ENCODE assay signal across 8 cellular contexts in the genomic region with DNA sequence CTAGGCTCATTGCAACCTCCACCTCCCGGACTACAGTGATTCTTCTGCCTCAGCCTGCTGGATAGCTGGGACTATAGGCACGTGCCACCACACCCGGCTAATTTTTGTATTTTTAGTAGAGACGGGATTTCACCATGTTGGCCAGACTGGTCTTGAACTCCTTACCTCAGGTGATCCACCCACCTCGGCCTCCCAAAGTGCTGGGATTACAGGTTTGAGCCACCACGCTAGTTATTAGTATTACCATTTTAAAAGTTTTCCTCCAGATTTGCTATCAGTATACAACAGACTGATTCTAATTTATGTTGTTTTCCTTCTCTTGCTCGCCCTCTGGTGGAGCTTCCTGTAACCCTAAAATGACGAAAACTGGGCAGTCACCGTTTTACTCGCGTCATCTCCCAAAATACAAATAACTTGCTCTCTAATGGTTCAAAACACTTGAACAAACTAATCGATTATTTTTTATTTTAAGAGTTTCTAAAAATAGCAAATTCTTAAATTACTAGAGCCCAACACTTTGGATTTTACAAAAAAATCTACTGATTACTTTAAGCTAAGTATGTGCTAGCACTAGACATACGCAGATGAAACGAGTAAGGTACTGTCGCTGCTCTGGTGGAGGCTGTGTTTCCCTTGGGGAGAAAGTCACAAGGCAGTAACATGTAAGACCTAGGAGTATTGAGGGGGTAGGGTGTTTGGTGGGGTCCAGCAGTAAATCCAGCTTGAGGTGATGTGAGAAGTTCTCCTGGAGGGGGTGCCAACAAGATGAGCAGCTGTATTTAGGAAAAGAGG.
A peak's percentile ranks its signal among the peaks of the same experiment; 100 is the strongest.
DNase-seq lines count a peak whose midpoint lies in the region; ATAC-seq, FAIRE-seq and TF ChIP-seq lines count a peak whose summit lies in the region.

No MANE protein-coding gene starts in this region.

- DNase-seq in T-helper 22 cell (ENCODE audit: low read depth) (peak; percentile 29), ascending aorta (ENCODE audit: low spot score in 2 of 2) (peak in 1 of 2 donors; percentile 88), hypothalamus (lab: John Stamatoyannopoulos, UW) (peak in 27 of 51 donors; percentile 1 to 72 (median 24)), smooth muscle cell (lab: John Stamatoyannopoulos, UW; ENCODE audit: unreplicated experiment) (no peak), GM12892 (ENCODE audit: insufficient read length) (no peak)

- H3K79me2 ChIP-seq in Loucy (ENCODE audit: insufficient read depth, low read length) (no peaks in the 10 kb centered on the region), smooth muscle cell (ENCODE audit: low read depth) (no peaks in the 10 kb centered on the region)

- H3K36me3 ChIP-seq in ES-I3 (ENCODE audit: insufficient read depth, low read length) = no peaks in the 10 kb centered on the region
- no peaks in the 10 kb centered on the region for H3K36me3 ChIP-seq in Loucy (ENCODE audit: insufficient read depth, low read length)
- H3K36me3 ChIP-seq in ascending aorta = no peaks in the 10 kb centered on the region
- no peaks in the 10 kb centered on the region for H3K36me3 ChIP-seq in smooth muscle cell (ENCODE audit: low read depth)

- WGBS in smooth muscle cell (ENCODE audit: low lambda C conversion rate) = 54% methylated on average over 15 of the region's 15 CpGs

- H2AFZ ChIP-seq in Loucy (ENCODE audit: low read length) = no peak overlapping the region
- peak overlapping the region; percentile 59 for H2AFZ ChIP-seq in smooth muscle cell (ENCODE audit: low read depth)

- H3K4me1 ChIP-seq in ES-I3 (ENCODE audit: insufficient read depth, low read length) = peaks cover 3% of the 10 kb centered on the region; the same call in 1 of the 2 replicates
- no peaks in the 10 kb centered on the region for H3K4me1 ChIP-seq in Loucy (ENCODE audit: insufficient read depth, low read length, poor library complexity, severe bottlenecking)
- H3K4me1 ChIP-seq in ascending aorta = peaks cover 0 to 2% of the 10 kb centered on the region in 2 donors
- peaks cover 6% of the 10 kb centered on the region for H3K4me1 ChIP-seq in smooth muscle cell (ENCODE audit: low read depth)

- H3K4me2 ChIP-seq in Loucy (ENCODE audit: low read depth, low read length, poor library complexity, severe bottlenecking) (no peak overlapping the region), smooth muscle cell (peak overlapping the region; percentile 80)

- H3K27ac ChIP-seq in ascending aorta (peak overlapping the region; percentile 49 to 52), smooth muscle cell (ENCODE audit: low read depth) (no peak overlapping the region)

- H3K9ac ChIP-seq in ES-I3 (ENCODE audit: low read depth, low read length) = peak overlapping the region; percentile 11; the same call in 1 of the 2 replicates
- H3K9ac ChIP-seq in Loucy (ENCODE audit: low read depth, low read length, poor library complexity, severe bottlenecking) = no peak overlapping the region
- H3K9ac ChIP-seq in smooth muscle cell (ENCODE audit: low read depth) = no peak overlapping the region

- FAIRE-seq in GM12892 (lab: Jason Lieb, UNC) = no peak

- H3K4me3 ChIP-seq in Loucy (ENCODE audit: low read length, poor library complexity, severe bottlenecking) = no peak overlapping the region
- peak overlapping the region; percentile 2 to 32 for H3K4me3 ChIP-seq in ascending aorta
- peak overlapping the region; percentile 29 for H3K4me3 ChIP-seq in smooth muscle cell

- H3F3A ChIP-seq in Loucy (ENCODE audit: low read depth) (no peaks in the 10 kb centered on the region), smooth muscle cell (ENCODE audit: low read depth) (peaks cover 4% of the 10 kb centered on the region)

- H3K9me3 ChIP-seq in ES-I3 (ENCODE audit: control insufficient read depth, insufficient read depth, low read length) (peaks cover 2% of the 10 kb centered on the region; the same call in 1 of the 2 replicates), Loucy (ENCODE audit: insufficient read depth, low read depth, low read length) (no peaks in the 10 kb centered on the region), ascending aorta (peaks cover 0 to 11% of the 10 kb centered on the region in 2 donors), smooth muscle cell (replicated peaks; ENCODE audit: low read depth) (no peaks in the 10 kb centered on the region)

- H3K27me3 ChIP-seq in Loucy (ENCODE audit: insufficient read depth, low read length, poor library complexity, severe bottlenecking) (no peaks in the 10 kb centered on the region), ascending aorta (no peaks in the 10 kb centered on the region), smooth muscle cell (ENCODE audit: low read depth) (no peaks in the 10 kb centered on the region)

- TF ChIP-seq CTCF in Loucy (conservative IDR thresholded peaks at IDR 0.05; ENCODE audit: low read length) (peak; percentile 74), ascending aorta (IDR thresholded peaks at IDR 0.05) (peak; percentile 47 to 72 (median 69)), smooth muscle cell (IDR thresholded peaks at IDR 0.05; ENCODE audit: borderline replicate concordance, insufficient read depth, poor library complexity, severe bottlenecking) (peak; percentile 76)

- no peaks in the 10 kb centered on the region for H3K9me2 ChIP-seq in Loucy (replicated peaks; ENCODE audit: low read depth, low read length)

- H4K20me1 ChIP-seq in Loucy (ENCODE audit: insufficient read depth, low read length, poor library complexity, severe bottlenecking) (no peaks in the 10 kb centered on the region), smooth muscle cell (ENCODE audit: low read depth) (no peaks in the 10 kb centered on the region)

- peak; percentile 64 for ATAC-seq in GM21825 (IDR thresholded peaks at IDR 0.05; ENCODE audit: unreplicated experiment)

- no peak for TF ChIP-seq POLR2A in GM12892 (IDR thresholded peaks at IDR 0.05; ENCODE audit: low read depth, low read length)

- intact Hi-C loops in ascending aorta (cut with DNase I) = loop anchor here (5.0 to 10.0 kb wide), 3 partner anchors 50 to 545 kb away; partner anchors contain the start of gene P2RY1

Comparison
In these comparisons a context has a peak if more than half of its experiments do, and no peak if none do; other contexts are left out.
1. DNase-seq: peak in T-helper 22 cell (single experiment) and hypothalamus (27 of 51); none in smooth muscle cell (single experiment) and GM12892 (single experiment).
2. Peak in every context shown above with its lines, with median percentiles within 50 percentile points of each other: CTCF ChIP-seq.